ENCODE assay signal across 1 cellular context in genomic region chr12:121738340-121738858, GRCh38.
TF ChIP-seq lines count a peak whose summit lies in the region.

No MANE protein-coding gene starts in this region.

TF ChIP-seq in K562, 482 proteins besides CTCF, POLR2A, EP300 and RAD21 (continued from another document and continues in another):
- TF ChIP-seq TRIM25 (IDR thresholded peaks at IDR 0.05; ENCODE audit: borderline replicate concordance), result no peak
- peak; percentile 93 for TF ChIP-seq TFAP4 (CRISPR knock-in tag; IDR thresholded peaks at IDR 0.05; ENCODE audit: borderline replicate concordance)
- no peak for TF ChIP-seq SMAD1 (IDR thresholded peaks at IDR 0.05; ENCODE audit: low read depth, low read length, partially characterized antibody)
- TF ChIP-seq BRD4 (IDR thresholded peaks at IDR 0.05), result no peak
- no peak for TF ChIP-seq CBX8 (IDR thresholded peaks at IDR 0.05; ENCODE audit: borderline replicate concordance, extremely low read depth, low read depth, low read length, poor library complexity, severe bottlenecking)
- TF ChIP-seq ZBTB9 (CRISPR knock-in tag; IDR thresholded peaks at IDR 0.05), result peak; percentile 6; the same call in 1 of the 2 replicates
- no peak for TF ChIP-seq ZNF124 (CRISPR knock-in tag; IDR thresholded peaks at IDR 0.05)
- no peak for TF ChIP-seq RB1 (IDR thresholded peaks at IDR 0.05; ENCODE audit: low read depth)
- no peak for TF ChIP-seq RBM39 (optimal IDR thresholded peaks at IDR 0.05; ENCODE audit: low read depth, low read length)
- no peak for TF ChIP-seq FOXJ2 (tag; IDR thresholded peaks at IDR 0.05)
- TF ChIP-seq PTTG1 (tag; IDR thresholded peaks at IDR 0.05; ENCODE audit: low read depth), result peak; percentile 19; the same call in 1 of the 2 replicates
- no peak for TF ChIP-seq CCAR2 (IDR thresholded peaks at IDR 0.05; ENCODE audit: low read depth, low read length)
- peak; percentile 97 for TF ChIP-seq TRIM24 (IDR thresholded peaks at IDR 0.05)
- TF ChIP-seq HNRNPLL (IDR thresholded peaks at IDR 0.05; ENCODE audit: low read depth, low read length, poor library complexity, severe bottlenecking), result no peak
- TF ChIP-seq ZSCAN32 (CRISPR knock-in tag; IDR thresholded peaks at IDR 0.05), result peak; percentile 83; the same call in 1 of the 2 replicates
- no peak for TF ChIP-seq ZNF57 (CRISPR knock-in tag; IDR thresholded peaks at IDR 0.05)
- no peak for TF ChIP-seq ZNF174 (CRISPR knock-in tag; IDR thresholded peaks at IDR 0.05)
- no peak for TF ChIP-seq TSC22D4 (tag; IDR thresholded peaks at IDR 0.05)
- no peak for TF ChIP-seq COPS2 (conservative IDR thresholded peaks at IDR 0.05)
- TF ChIP-seq TAF9B (IDR thresholded peaks at IDR 0.05; ENCODE audit: partially characterized antibody), result no peak
- no peak for TF ChIP-seq POLR3A (IDR thresholded peaks at IDR 0.05; ENCODE audit: borderline replicate concordance, extremely low read depth, insufficient read depth, insufficient read length)
- no peak for TF ChIP-seq TAF15 (IDR thresholded peaks at IDR 0.05; ENCODE audit: low read depth, low read length)
- no peak for TF ChIP-seq HDAC8 (tag; IDR thresholded peaks at IDR 0.05)
- no peak for TF ChIP-seq ZBTB49 (CRISPR knock-in tag; IDR thresholded peaks at IDR 0.05; ENCODE audit: borderline replicate concordance)
- TF ChIP-seq SAP30 (IDR thresholded peaks at IDR 0.05; ENCODE audit: borderline replicate concordance, insufficient read depth, low read depth, low read length, poor library complexity, severe bottlenecking), result no peak
- peak; percentile 22; the same call in 1 of the 2 replicates for TF ChIP-seq HCFC1 (IDR thresholded peaks at IDR 0.05; ENCODE audit: low read depth, low read length)
- no peak for TF ChIP-seq E4F1 (CRISPR knock-in tag; IDR thresholded peaks at IDR 0.05; ENCODE audit: borderline replicate concordance)
- TF ChIP-seq ERF (CRISPR knock-in tag; IDR thresholded peaks at IDR 0.05), result no peak
- TF ChIP-seq NFE2L1 (tag; IDR thresholded peaks at IDR 0.05; ENCODE audit: borderline replicate concordance, low read depth), result no peak
- TF ChIP-seq MTF1 (CRISPR knock-in tag; IDR thresholded peaks at IDR 0.05; ENCODE audit: borderline replicate concordance), result no peak
- no peak for TF ChIP-seq SNAPC5 (CRISPR knock-in tag; IDR thresholded peaks at IDR 0.05)
- TF ChIP-seq ZNF165 (CRISPR knock-in tag; IDR thresholded peaks at IDR 0.05; ENCODE audit: borderline replicate concordance), result no peak
- peak in 1 of 2 experiments; percentile 62; a peak in 1 of 4 replicates for TF ChIP-seq HDAC1 (IDR thresholded peaks at IDR 0.05)
- no peak for TF ChIP-seq PHB2 (IDR thresholded peaks at IDR 0.05; ENCODE audit: low read depth)
- TF ChIP-seq SMAD4 (CRISPR knock-in tag; conservative IDR thresholded peaks at IDR 0.05), result peak; percentile 98
- no peak for TF ChIP-seq E2F8 (IDR thresholded peaks at IDR 0.05; ENCODE audit: low read depth, partially characterized antibody)
- peak; percentile 96 for TF ChIP-seq TAL1 (IDR thresholded peaks at IDR 0.05)
- TF ChIP-seq XRCC5 (IDR thresholded peaks at IDR 0.05; ENCODE audit: low read depth, low read length), result no peak
- no peak for TF ChIP-seq RBM34 (IDR thresholded peaks at IDR 0.05; ENCODE audit: borderline replicate concordance, insufficient read depth, low read length)
- TF ChIP-seq ZNF655 (CRISPR knock-in tag; IDR thresholded peaks at IDR 0.05), result no peak
- TF ChIP-seq NR2F6 (CRISPR knock-in tag; IDR thresholded peaks at IDR 0.05), result no peak
- no peak for TF ChIP-seq U2AF2 (optimal IDR thresholded peaks at IDR 0.05; ENCODE audit: low read depth, low read length)
- TF ChIP-seq MLLT1 (IDR thresholded peaks at IDR 0.05), result no peak
- TF ChIP-seq ZBTB7A (IDR thresholded peaks at IDR 0.05; ENCODE audit: borderline replicate concordance, control insufficient read depth, low read depth, low read length), result peak; percentile 83; the same call in 1 of the 2 replicates
- TF ChIP-seq MTA2 (IDR thresholded peaks at IDR 0.05; ENCODE audit: low read depth), result peak; percentile 84
- TF ChIP-seq GTF2F1 (IDR thresholded peaks at IDR 0.05; ENCODE audit: low read depth, low read length), result no peak
- no peak for TF ChIP-seq SLC30A9 (CRISPR knock-in tag; IDR thresholded peaks at IDR 0.05)
- TF ChIP-seq TAF1 (IDR thresholded peaks at IDR 0.05; ENCODE audit: control insufficient read depth, extremely low read depth, insufficient read depth, low read length, severe bottlenecking), result peak; percentile 39
- TF ChIP-seq GATA2 (CRISPR knock-in tag; IDR thresholded peaks at IDR 0.05), result peak; percentile 89
- TF ChIP-seq BCLAF1 (IDR thresholded peaks at IDR 0.05; ENCODE audit: borderline replicate concordance in 1 of 2, control insufficient read depth in 1 of 2, low read depth in 2 of 2, low read length in 1 of 2), result no peak
- TF ChIP-seq CREM (IDR thresholded peaks at IDR 0.05; ENCODE audit: low read depth), result peak; percentile 58
- no peak for TF ChIP-seq SRSF9 (IDR thresholded peaks at IDR 0.05; ENCODE audit: borderline replicate concordance, low read depth, low read length)
